Comparison of ENCODE assay signal across 9 cellular contexts in the genomic region with DNA sequence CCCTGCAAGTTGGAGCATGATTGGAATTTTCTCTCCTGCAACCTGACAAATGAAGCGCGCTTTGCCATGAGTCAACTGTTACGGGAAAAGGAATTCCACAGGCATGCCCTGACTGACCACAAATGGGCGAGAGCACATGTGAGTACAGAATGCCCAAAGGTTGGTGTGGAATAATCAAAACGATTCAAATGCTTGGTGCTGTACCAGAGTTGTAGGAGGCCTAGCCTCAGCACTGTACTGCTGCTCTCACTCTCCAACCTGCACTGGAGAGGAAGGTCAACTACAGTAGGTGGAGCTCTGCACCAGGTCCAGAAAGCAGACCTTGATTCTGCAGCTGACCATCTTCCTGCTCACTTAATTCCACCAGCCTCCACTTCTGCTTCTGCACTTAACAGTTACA.
DNase-seq lines count a peak whose midpoint lies in the region; ATAC-seq, FAIRE-seq and TF ChIP-seq lines count a peak whose summit lies in the region.
"Had no signal": no experiment of that assay in that cellular context is flagged by ENCODE, and none has a peak within 500 bp of the region (broad histone marks: within the 10 kb centered on the region; RNA-seq: fewer than 3 reads in every experiment).

No MANE protein-coding gene starts in this region.

- no TSS peak for BruUV-seq in K562 (replicated peaks; lab: Mats Ljungman, UMichigan)

- no peaks in the 10 kb centered on the region for H3K4me1 ChIP-seq in K562 (replicated peaks in 1 of 2; ENCODE audit: control insufficient read depth in 2 of 2, insufficient read depth in 2 of 2, low read length in 2 of 2)
- no peaks in the 10 kb centered on the region for H3K4me1 ChIP-seq in gastroesophageal sphincter

- no peaks in the 10 kb centered on the region for H3K9me1 ChIP-seq in K562 (ENCODE audit: control insufficient read depth, insufficient read depth, low read length)

- no peak overlapping the region for H3K27ac ChIP-seq in K562 (ENCODE audit: extremely low read depth, low read depth, low read length)
- no peak overlapping the region for H3K27ac ChIP-seq in gastroesophageal sphincter

- TF ChIP-seq CTCF in AG09309 (IDR thresholded peaks at IDR 0.05; ENCODE audit: control insufficient read depth, insufficient read depth, low read depth, low read length, missing control alignments) (peak; percentile 55), LNCAP (IDR thresholded peaks at IDR 0.05) (peak; percentile 62; the same call in 1 of the 2 replicates), K562 (IDR thresholded peaks at IDR 0.05 in 2 of 3, conservative IDR thresholded peaks at IDR 0.05 in 1 of 3; ENCODE audit: insufficient read depth in 2 of 3, low read depth in 1 of 3, low read length in 3 of 3) (peak; percentile 24 to 31 (median 26); a peak in 3 of 6 replicates), gastroesophageal sphincter (IDR thresholded peaks at IDR 0.05) (peak in 1 of 4 experiments; percentile 20)

- H3K4me3 ChIP-seq in AG09309 (ENCODE audit: control insufficient read depth, low read depth, low read length) (no peak overlapping the region), K562 (no peak overlapping the region), gastroesophageal sphincter (no peak overlapping the region)

- H3K79me2 ChIP-seq in K562 (ENCODE audit: control insufficient read depth, insufficient read depth, low read length) = no peaks in the 10 kb centered on the region

- TF ChIP-seq EP300 in K562 (IDR thresholded peaks at IDR 0.05; ENCODE audit: low read length) (no peak), gastroesophageal sphincter (IDR thresholded peaks at IDR 0.05) (no peak)

- WGBS in K562 (ENCODE audit: insufficient coverage, low coverage, missing lambda C conversion rate) = 35% methylated on average over 3 of the region's 5 CpGs
- 96% methylated on average over 3 to 4 of the region's 5 CpGs for WGBS in gastroesophageal sphincter (ENCODE audit: low coverage in 1 of 2), 2 donors

- ATAC-seq in K562 (peak; percentile 71; the same call in 2 of the 3 replicates), left colon (peak; percentile 76), HG02623 (IDR thresholded peaks at IDR 0.05; ENCODE audit: unreplicated experiment) (no peak), gastroesophageal sphincter (no peak), GM18867 (IDR thresholded peaks at IDR 0.05; ENCODE audit: unreplicated experiment) (no peak)

- DNase-seq in AG09309 (ENCODE audit: low read depth) = peak; percentile 60
- peak in 1 of 4 experiments; percentile 12 for DNase-seq in K562 (ENCODE audit: extremely low read depth in 1 of 4, low spot score in 3 of 4)
- no peak for DNase-seq in left colon
- DNase-seq in T-helper 2 cell = no peak

- CTCF ChIA-PET in K562 (lab: Yijun Ruan, JAX; ENCODE audit: low intra/inter-chr PET ratio) = no interaction called here

- no peak for TF ChIP-seq POLR2A in K562 (conservative IDR thresholded peaks at IDR 0.05)
- TF ChIP-seq POLR2A in gastroesophageal sphincter (IDR thresholded peaks at IDR 0.05) = no peak

- intact Hi-C loops in K562 (cut with micrococcal nuclease) = no loop called here
- intact Hi-C loops in left colon (cut with DNase I, micrococcal nuclease) = loop anchor here in 1 of 2 donors (5.0 kb wide), 1 partner anchor 573 kb away; a partner anchor contains a TSS

- H3K4me2 ChIP-seq in K562 (ENCODE audit: insufficient read depth, low read length) = no peak overlapping the region

- POLR2A ChIA-PET in K562 (lab: Yijun Ruan, JAX) = no interaction called here

- peak; percentile 36 to 75 for TF ChIP-seq RAD21 in K562 (CRISPR knock-in tag; conservative IDR thresholded peaks at IDR 0.05 in 1 of 2, IDR thresholded peaks at IDR 0.05 in 1 of 2)

- no peak overlapping the region for H3K9ac ChIP-seq in K562 (ENCODE audit: insufficient read depth in 1 of 2, low read depth in 2 of 2, low read length in 2 of 2)

- no peak overlapping the region for H2AFZ ChIP-seq in K562 (ENCODE audit: low read depth, low read length)

- in situ Hi-C loops in K562 (cut with MboI) = no loop called here

- no peaks in the 10 kb centered on the region for H3K36me3 ChIP-seq in K562 (ENCODE audit: control insufficient read depth, insufficient read depth, low read length)
- H3K36me3 ChIP-seq in gastroesophageal sphincter = no peaks in the 10 kb centered on the region

- H3K27me3 ChIP-seq in K562 (ENCODE audit: control insufficient read depth in 2 of 2, insufficient read depth in 2 of 2, low read length in 2 of 2) = no peaks in the 10 kb centered on the region
- H3K27me3 ChIP-seq in gastroesophageal sphincter = no peaks in the 10 kb centered on the region

- H3K9me3 ChIP-seq in K562 (replicated peaks; ENCODE audit: control insufficient read depth, insufficient read depth, low read depth, low read length) = no peaks in the 10 kb centered on the region
- H3K9me3 ChIP-seq in gastroesophageal sphincter = no peaks in the 10 kb centered on the region

- peak; percentile 59 for FAIRE-seq in K562 (lab: Jason Lieb, UNC)
- FAIRE-seq: endometrium had no signal

- H4K20me1 ChIP-seq in K562 (replicated peaks; ENCODE audit: control insufficient read depth, insufficient read depth, low read length) = no peaks in the 10 kb centered on the region

TF ChIP-seq in K562, 482 proteins besides CTCF, POLR2A, EP300 and RAD21:
- TF ChIP-seq SMAD2 (IDR thresholded peaks at IDR 0.05; ENCODE audit: low read depth, low read length) (no peak), HNRNPUL1 (IDR thresholded peaks at IDR 0.05; ENCODE audit: low read length) (no peak), SMC3 (conservative IDR thresholded peaks at IDR 0.05; ENCODE audit: insufficient read depth, low read depth, low read length) (peak; percentile 40)

Comparison
In these comparisons a context has a peak if more than half of its experiments do, and no peak if none do; other contexts are left out.
1. ATAC-seq: peak in K562 (single experiment) and left colon (single experiment); none in HG02623 (single experiment), gastroesophageal sphincter (single experiment) and GM18867 (single experiment).